Comparison of ENCODE assay signal across 1 cellular context in genomic region chr19:2775556-2776430, GRCh38.
TF ChIP-seq lines count a peak whose summit lies in the region.

No MANE protein-coding gene starts in this region.

TF ChIP-seq in HepG2, 621 proteins besides CTCF, POLR2A, EP300 and RAD21 (continued from another document and continues in another):
- TF ChIP-seq NR2F2 (IDR thresholded peaks at IDR 0.05; ENCODE audit: borderline replicate concordance, low read depth) (no peak), RXRB (CRISPR knock-in tag; IDR thresholded peaks at IDR 0.05; ENCODE audit: borderline replicate concordance) (peak; percentile 59; the same call in 1 of the 2 replicates), SKIL (CRISPR knock-in tag; IDR thresholded peaks at IDR 0.05; ENCODE audit: borderline replicate concordance) (no peak), XRCC5 (optimal IDR thresholded peaks at IDR 0.05; ENCODE audit: low read length) (no peak), ETV5 (CRISPR knock-in tag; IDR thresholded peaks at IDR 0.05; ENCODE audit: borderline replicate concordance) (no peak), RARA (CRISPR knock-in tag; IDR thresholded peaks at IDR 0.05) (peak; percentile 39; the same call in 1 of the 2 replicates), ZNF672 (CRISPR knock-in tag; IDR thresholded peaks at IDR 0.05) (no peak), ZNF276 (CRISPR knock-in tag; IDR thresholded peaks at IDR 0.05; ENCODE audit: low read depth) (no peak), SYNCRIP (IDR thresholded peaks at IDR 0.05; ENCODE audit: insufficient read depth, low read depth, low read length) (no peak), HMGA1 (CRISPR knock-in tag; conservative IDR thresholded peaks at IDR 0.05) (no peak), ZNF484 (CRISPR knock-in tag; IDR thresholded peaks at IDR 0.05; ENCODE audit: borderline replicate concordance, low read depth) (no peak), ZNF768 (CRISPR knock-in tag; IDR thresholded peaks at IDR 0.05) (no peak), ZNF207 (IDR thresholded peaks at IDR 0.05; ENCODE audit: borderline replicate concordance) (no peak), THAP9 (CRISPR knock-in tag; IDR thresholded peaks at IDR 0.05; ENCODE audit: borderline replicate concordance) (no peak), ARNT2 (CRISPR knock-in tag; IDR thresholded peaks at IDR 0.05; ENCODE audit: low read depth) (no peak), ZMAT3 (CRISPR knock-in tag; conservative IDR thresholded peaks at IDR 0.05) (no peak), ATF7 (IDR thresholded peaks at IDR 0.05) (peak; percentile 99), ATF7 (CRISPR knock-in tag; IDR thresholded peaks at IDR 0.05) (peak; percentile 88), MED13 (CRISPR knock-in tag; IDR thresholded peaks at IDR 0.05) (no peak), JUNB (CRISPR knock-in tag; IDR thresholded peaks at IDR 0.05; ENCODE audit: borderline replicate concordance) (no peak), RERE (CRISPR knock-in tag; IDR thresholded peaks at IDR 0.05; ENCODE audit: low read depth) (no peak), PCBP2 (optimal IDR thresholded peaks at IDR 0.05; ENCODE audit: low read depth, low read length, poor library complexity, severe bottlenecking) (no peak), ELF3 (CRISPR knock-in tag; IDR thresholded peaks at IDR 0.05) (peak; percentile 13; the same call in 1 of the 2 replicates), KLF16 (CRISPR knock-in tag; IDR thresholded peaks at IDR 0.05) (no peak; a peak in 1 of 4 replicates), EEA1 (CRISPR knock-in tag; IDR thresholded peaks at IDR 0.05; ENCODE audit: borderline replicate concordance) (no peak), ZBTB21 (CRISPR knock-in tag; IDR thresholded peaks at IDR 0.05) (peak; percentile 71; the same call in 1 of the 2 replicates), ZBTB44 (CRISPR knock-in tag; IDR thresholded peaks at IDR 0.05) (no peak), ZKSCAN1 (IDR thresholded peaks at IDR 0.05; ENCODE audit: low read length) (no peak), ZNF775 (CRISPR knock-in tag; IDR thresholded peaks at IDR 0.05; ENCODE audit: borderline replicate concordance) (no peak), ZNF746 (CRISPR knock-in tag; IDR thresholded peaks at IDR 0.05) (no peak), KDM4B (CRISPR knock-in tag; IDR thresholded peaks at IDR 0.05) (no peak), RFX3 (CRISPR knock-in tag; IDR thresholded peaks at IDR 0.05) (no peak)
- TF ChIP-seq, protein P1, sequence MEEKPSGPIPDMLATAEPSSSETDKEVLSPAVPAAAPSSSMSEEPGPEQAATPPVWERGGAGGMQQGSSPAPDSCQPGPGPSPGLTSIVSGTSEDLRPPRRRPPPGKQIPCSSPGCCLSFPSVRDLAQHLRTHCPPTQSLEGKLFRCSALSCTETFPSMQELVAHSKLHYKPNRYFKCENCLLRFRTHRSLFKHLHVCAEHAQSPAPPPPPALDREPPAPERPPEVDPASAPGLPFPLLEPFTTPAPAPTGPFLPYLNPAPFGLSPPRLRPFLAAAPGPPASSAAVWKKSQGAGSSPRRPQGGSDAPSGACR (CRISPR knock-in tag; IDR thresholded peaks at IDR 0.05) = no peak; the same call in 1 of the 2 replicates
- TF ChIP-seq, protein P2, sequence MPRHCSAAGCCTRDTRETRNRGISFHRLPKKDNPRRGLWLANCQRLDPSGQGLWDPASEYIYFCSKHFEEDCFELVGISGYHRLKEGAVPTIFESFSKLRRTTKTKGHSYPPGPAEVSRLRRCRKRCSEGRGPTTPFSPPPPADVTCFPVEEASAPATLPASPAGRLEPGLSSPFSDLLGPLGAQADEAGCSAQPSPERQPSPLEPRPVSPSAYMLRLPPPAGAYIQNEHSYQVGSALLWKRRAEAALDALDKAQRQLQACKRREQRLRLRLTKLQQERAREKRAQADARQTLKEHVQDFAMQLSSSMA (CRISPR knock-in tag; IDR thresholded peaks at IDR 0.05) = no peak
- TF ChIP-seq, protein P3, sequence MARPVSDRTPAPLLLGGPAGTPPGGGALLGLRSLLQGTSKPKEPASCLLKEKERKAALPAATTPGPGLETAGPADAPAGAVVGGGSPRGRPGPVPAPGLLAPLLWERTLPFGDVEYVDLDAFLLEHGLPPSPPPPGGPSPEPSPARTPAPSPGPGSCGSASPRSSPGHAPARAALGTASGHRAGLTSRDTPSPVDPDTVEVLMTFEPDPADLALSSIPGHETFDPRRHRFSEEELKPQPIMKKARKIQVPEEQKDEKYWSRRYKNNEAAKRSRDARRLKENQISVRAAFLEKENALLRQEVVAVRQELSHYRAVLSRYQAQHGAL (CRISPR knock-in tag; IDR thresholded peaks at IDR 0.05; ENCODE audit: not compliant biosample characterization) = no peak
- TF ChIP-seq, protein P4, sequence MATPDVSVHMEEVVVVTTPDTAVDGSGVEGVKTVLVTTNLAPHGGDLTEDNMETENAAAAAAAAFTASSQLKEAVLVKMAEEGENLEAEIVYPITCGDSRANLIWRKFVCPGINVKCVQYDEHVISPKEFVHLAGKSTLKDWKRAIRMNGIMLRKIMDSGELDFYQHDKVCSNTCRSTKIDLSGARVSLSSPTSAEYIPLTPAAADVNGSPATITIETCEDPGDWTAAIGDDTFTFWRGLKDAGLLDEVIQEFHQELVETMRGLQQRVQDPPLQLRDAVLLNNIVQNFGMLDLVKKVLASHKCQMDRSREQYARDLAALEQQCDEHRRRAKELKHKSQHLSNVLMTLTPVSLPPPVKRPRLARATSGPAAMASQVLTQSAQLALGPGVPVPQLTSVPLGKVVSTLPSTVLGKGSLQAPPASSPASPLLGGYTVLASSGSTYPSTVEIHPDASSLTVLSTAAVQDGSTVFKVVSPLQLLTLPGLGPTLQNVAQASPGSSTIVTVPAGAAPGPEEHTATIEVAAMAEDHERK (CRISPR knock-in tag; IDR thresholded peaks at IDR 0.05; ENCODE audit: low read depth) = no peak
- TF ChIP-seq, protein P5, sequence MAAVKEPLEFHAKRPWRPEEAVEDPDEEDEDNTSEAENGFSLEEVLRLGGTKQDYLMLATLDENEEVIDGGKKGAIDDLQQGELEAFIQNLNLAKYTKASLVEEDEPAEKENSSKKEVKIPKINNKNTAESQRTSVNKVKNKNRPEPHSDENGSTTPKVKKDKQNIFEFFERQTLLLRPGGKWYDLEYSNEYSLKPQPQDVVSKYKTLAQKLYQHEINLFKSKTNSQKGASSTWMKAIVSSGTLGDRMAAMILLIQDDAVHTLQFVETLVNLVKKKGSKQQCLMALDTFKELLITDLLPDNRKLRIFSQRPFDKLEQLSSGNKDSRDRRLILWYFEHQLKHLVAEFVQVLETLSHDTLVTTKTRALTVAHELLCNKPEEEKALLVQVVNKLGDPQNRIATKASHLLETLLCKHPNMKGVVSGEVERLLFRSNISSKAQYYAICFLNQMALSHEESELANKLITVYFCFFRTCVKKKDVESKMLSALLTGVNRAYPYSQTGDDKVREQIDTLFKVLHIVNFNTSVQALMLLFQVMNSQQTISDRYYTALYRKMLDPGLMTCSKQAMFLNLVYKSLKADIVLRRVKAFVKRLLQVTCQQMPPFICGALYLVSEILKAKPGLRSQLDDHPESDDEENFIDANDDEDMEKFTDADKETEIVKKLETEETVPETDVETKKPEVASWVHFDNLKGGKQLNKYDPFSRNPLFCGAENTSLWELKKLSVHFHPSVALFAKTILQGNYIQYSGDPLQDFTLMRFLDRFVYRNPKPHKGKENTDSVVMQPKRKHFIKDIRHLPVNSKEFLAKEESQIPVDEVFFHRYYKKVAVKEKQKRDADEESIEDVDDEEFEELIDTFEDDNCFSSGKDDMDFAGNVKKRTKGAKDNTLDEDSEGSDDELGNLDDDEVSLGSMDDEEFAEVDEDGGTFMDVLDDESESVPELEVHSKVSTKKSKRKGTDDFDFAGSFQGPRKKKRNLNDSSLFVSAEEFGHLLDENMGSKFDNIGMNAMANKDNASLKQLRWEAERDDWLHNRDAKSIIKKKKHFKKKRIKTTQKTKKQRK (IDR thresholded peaks at IDR 0.05; ENCODE audit: low read length) = no peak
